In genomic region chr14:102320671-102321455, GRCh38 we compare ENCODE assay signal across 8 cellular contexts. TPM values are rescaled to one million over a fixed set of nuclear protein-coding genes. Genes with fewer than 3 reads are reported as not detected.
A peak's percentile ranks its signal among the peaks of the same experiment; 100 is the strongest.
DNase-seq lines count a peak whose midpoint lies in the region; ATAC-seq and TF ChIP-seq lines count a peak whose summit lies in the region.

No MANE protein-coding gene starts in this region.

- peak overlapping the region; percentile 84 for H3K4me3 ChIP-seq in HEK293 (ENCODE audit: low read depth, low read length)
- H3K4me3 ChIP-seq in right cardiac atrium (ENCODE audit: low read length): peak overlapping the region; percentile 82
- H3K4me3 ChIP-seq in spleen: peak overlapping the region in 6 of 8 donors; percentile 64 to 88 (median 74)

- H3K4me1 Mint-ChIP-seq in activated CD8-positive, alpha-beta T cell treated with anti-CD3 and anti-CD28 coated beads, Interleukin-2, amount 10 ng/mL, durations not matched to agents 7 days and 5 days (ENCODE audit: low read depth): peaks cover 48% of the 10 kb centered on the region

- WGBS in right cardiac atrium: 88% methylated on average over 17 of the region's 17 CpGs
- 92 to 94% (median 94%) methylated on average over 12 to 17 of the region's 17 CpGs for WGBS in spleen, 5 donors

- no peaks in the 10 kb centered on the region for H3K9me3 Mint-ChIP-seq in activated CD8-positive, alpha-beta T cell treated with anti-CD3 and anti-CD28 coated beads, Interleukin-2, amount 10 ng/mL, durations not matched to agents 7 days and 5 days (ENCODE audit: insufficient read depth)

- peaks cover 4% of the 10 kb centered on the region for H3K36me3 Mint-ChIP-seq in activated CD8-positive, alpha-beta T cell treated with anti-CD3 and anti-CD28 coated beads, Interleukin-2, amount 10 ng/mL, durations not matched to agents 7 days and 5 days (ENCODE audit: low read depth)

- no peaks in the 10 kb centered on the region for H3K27me3 Mint-ChIP-seq in activated CD8-positive, alpha-beta T cell treated with anti-CD3 and anti-CD28 coated beads, Interleukin-2, amount 10 ng/mL, durations not matched to agents 7 days and 5 days (ENCODE audit: low read depth)

- H3K9me3 ChIP-seq in HEK293 (ENCODE audit: control insufficient read depth, insufficient read depth, low read depth, low read length) (no peaks in the 10 kb centered on the region), right cardiac atrium (ENCODE audit: control insufficient read depth, low read length) (no peaks in the 10 kb centered on the region), spleen (no peaks in the 10 kb centered on the region)

- no peak for ATAC-seq in activated CD8-positive, alpha-beta T cell treated with anti-CD3 and anti-CD28 coated beads, Interleukin-2, amount 10 ng/mL, durations not matched to agents 7 days and 5 days
- ATAC-seq in right cardiac atrium (no peak), HG02840 (IDR thresholded peaks at IDR 0.05; ENCODE audit: low FRiP score, unreplicated experiment) (no peak)

- peak overlapping the region; percentile 90 for H3K27ac Mint-ChIP-seq in activated CD8-positive, alpha-beta T cell treated with anti-CD3 and anti-CD28 coated beads, Interleukin-2, amount 10 ng/mL, durations not matched to agents 7 days and 5 days

- TF ChIP-seq POLR2A in spleen (IDR thresholded peaks at IDR 0.05): no peak

- TF ChIP-seq CTCF in HEK293 (tag by site-specific recombination; IDR thresholded peaks at IDR 0.05): no peak
- no peak for TF ChIP-seq CTCF in spleen (IDR thresholded peaks at IDR 0.05 in 8 of 11, conservative IDR thresholded peaks at IDR 0.05 in 3 of 11)

- H3K27me3 ChIP-seq in right cardiac atrium (ENCODE audit: control insufficient read depth, insufficient read depth) (no peaks in the 10 kb centered on the region), spleen (replicated peaks in 1 of 7) (no peaks in the 10 kb centered on the region)

- H3K36me3 ChIP-seq in HEK293 (ENCODE audit: control insufficient read depth in 2 of 2, insufficient read depth in 1 of 2, low read length in 2 of 2) (peaks cover 0 to 18% of the 10 kb centered on the region in 2 experiments; a peak in 2 of 3 replicates), spleen (peaks cover 0 to 14% (median 4%) of the 10 kb centered on the region in 6 donors)

- intact Hi-C loops in right cardiac atrium (cut with DNase I) (no loop called here), spleen (cut with DNase I; ENCODE audit: low total_unique reads) (no loop called here)

- H3K27ac ChIP-seq in HEK293 (ENCODE audit: extremely low read depth, low read depth, low read length) (peak overlapping the region; percentile 87; the same call in 1 of the 2 replicates), right cardiac atrium (ENCODE audit: low read length) (peak overlapping the region; percentile 73), spleen (peak overlapping the region in 7 of 8 donors; percentile 92 to 98 (median 95))

- CTCF ChIA-PET in HEK293 (lab: Yijun Ruan, JAX): interaction anchor here (0.6 to 1.6 kb wide), 6 partner anchors 8 to 594 kb away, joined by 3 to 5 read pairs (median 3); no protein-coding TSS in a partner anchor
- CTCF ChIA-PET in activated CD8-positive, alpha-beta T cell treated with anti-CD3 and anti-CD28 coated beads, Interleukin-2, amount 10 ng/mL, durations not matched to agents 7 days and 5 days (lab: Charles Lee): interaction anchor here (0.6 to 1.5 kb wide), 4 partner anchors 10 to 373 kb away, joined by 3 to 8 read pairs (median 3); partner anchors contain the start of gene MOK

- no peak for DNase-seq in activated CD8-positive, alpha-beta T cell treated with anti-CD3 and anti-CD28 coated beads, Interleukin-2, amount 10 ng/mL, durations not matched to agents 7 days and 5 days
- DNase-seq in right cardiac atrium (peak in 1 of 3 donors; percentile 39), spleen (peak; percentile 71), T-helper 9 cell (no peak), HT-29 (ENCODE audit: low spot score) (no peak), OCI-M1 (lab: John Stamatoyannopoulos, UW) (no peak)

- peak overlapping the region; percentile 87 for H3K4me3 Mint-ChIP-seq in activated CD8-positive, alpha-beta T cell treated with anti-CD3 and anti-CD28 coated beads, Interleukin-2, amount 10 ng/mL, durations not matched to agents 7 days and 5 days

- POLR2A ChIA-PET in HEK293 (lab: Yijun Ruan, JAX): interaction anchor here (1.4 kb wide), 1 partner anchor 42 kb away, joined by 5 read pairs; the partner anchor contains the start of genes CINP and TECPR2
- POLR2A ChIA-PET in activated CD8-positive, alpha-beta T cell treated with anti-CD3 and anti-CD28 coated beads, Interleukin-2, amount 10 ng/mL, durations not matched to agents 7 days and 5 days (lab: Charles Lee): interaction anchor here (0.5 to 4.3 kb wide), 2 partner anchors 41 to 120 kb away, joined by 4 to 19 read pairs; partner anchors contain the start of genes CINP and TECPR2

- H3K4me1 ChIP-seq in HEK293 (ENCODE audit: control insufficient read depth, insufficient read depth, low read length) (peaks cover 11% of the 10 kb centered on the region), right cardiac atrium (ENCODE audit: control insufficient read depth, insufficient read depth, low read length) (peaks cover 4% of the 10 kb centered on the region), spleen (peaks cover 14 to 69% (median 47%) of the 10 kb centered on the region in 6 donors)

TF ChIP-seq in HEK293, 187 proteins besides CTCF, POLR2A, EP300 and RAD21 (continues in another document):
- TF ChIP-seq ZNF114 (tag by site-specific recombination; IDR thresholded peaks at IDR 0.05): no peak
- TF ChIP-seq ZNF549 (tag by site-specific recombination; IDR thresholded peaks at IDR 0.05): no peak
- TF ChIP-seq ZNF501 (tag by site-specific recombination; IDR thresholded peaks at IDR 0.05): no peak
- TF ChIP-seq ZFHX2 (tag by site-specific recombination; conservative IDR thresholded peaks at IDR 0.05): no peak
- no peak for TF ChIP-seq ZFP37 (tag by site-specific recombination; IDR thresholded peaks at IDR 0.05)
- no peak for TF ChIP-seq KLF10 (tag by site-specific recombination; IDR thresholded peaks at IDR 0.05)
- no peak for TF ChIP-seq GLIS2 (tag by site-specific recombination; IDR thresholded peaks at IDR 0.05)
- TF ChIP-seq ZNF112 (tag by site-specific recombination; IDR thresholded peaks at IDR 0.05): no peak
- no peak for TF ChIP-seq ZNF362 (tag by site-specific recombination; IDR thresholded peaks at IDR 0.05)
- no peak for TF ChIP-seq ZNF623 (tag by site-specific recombination; IDR thresholded peaks at IDR 0.05)
- TF ChIP-seq MZF1 (tag by site-specific recombination; IDR thresholded peaks at IDR 0.05; ENCODE audit: borderline replicate concordance): no peak
- no peak for TF ChIP-seq ZNF510 (tag by site-specific recombination; IDR thresholded peaks at IDR 0.05; ENCODE audit: insufficient replicate concordance)

RNA-seq across cellular contexts. Expression of gene ZNF839, which starts 1.3 kb away (rescaled TPM):
- total RNA-seq in activated CD8-positive, alpha-beta T cell treated with anti-CD3 and anti-CD28 coated beads, Interleukin-2, amount 10 ng/mL, durations not matched to agents 7 days and 5 days: 10 to 100 TPM; 18.1 to 18.4 TPM
- total RNA-seq in right cardiac atrium (10 to 100 TPM in 1 of 4 donors, 1 to 10 TPM in 3; 5.7 to 11.0 (median 7.0) TPM), spleen (10 to 100 TPM; 12.9 to 22.5 (median 17.2) TPM)
- polyA plus RNA-seq in right cardiac atrium (7.0 TPM), spleen (10 to 100 TPM; 10.3 to 28.5 (median 18.6) TPM)
- total RNA-seq in HT-29 (2014; rRNA removed; shearing (Covaris generic)): 2.7 and 4.0 TPM in 2 replicates

RNA-seq across cellular contexts. Expression of gene MOK, which starts 15.9 kb away (rescaled TPM):
- 1 to 10 TPM; 3.3 to 4.1 TPM for total RNA-seq in activated CD8-positive, alpha-beta T cell treated with anti-CD3 and anti-CD28 coated beads, Interleukin-2, amount 10 ng/mL, durations not matched to agents 7 days and 5 days
- 10 to 100 TPM; 11.4 to 18.4 (median 13.5) TPM for total RNA-seq in right cardiac atrium
- 13.9 TPM for polyA plus RNA-seq in right cardiac atrium
- 10 to 100 TPM in 4 of 7 donors, 1 to 10 TPM in 3; 4.7 to 12.2 (median 10.2) TPM for total RNA-seq in spleen
- 10 to 100 TPM in 1 of 3 donors, 1 to 10 TPM in 2; 4.1 to 11.7 (median 9.6) TPM for polyA plus RNA-seq in spleen
- total RNA-seq in HT-29 (2014; rRNA removed; shearing (Covaris generic)): 6.0 and 7.2 TPM in 2 replicates

RNA-seq across cellular contexts. Expression of gene CINP, which starts 41.8 kb away (rescaled TPM):
- total RNA-seq in activated CD8-positive, alpha-beta T cell treated with anti-CD3 and anti-CD28 coated beads, Interleukin-2, amount 10 ng/mL, durations not matched to agents 7 days and 5 days: 10 to 100 TPM; 31.1 to 33.4 TPM
- total RNA-seq in right cardiac atrium (10 to 100 TPM; 31.8 to 35.3 (median 33.5) TPM), spleen (10 to 100 TPM; 22.8 to 39.5 (median 29.3) TPM)
- polyA plus RNA-seq in right cardiac atrium (38.2 TPM), spleen (10 to 100 TPM; 23.9 to 35.2 (median 28.8) TPM)
- 25.2 and 27.7 TPM in 2 replicates for total RNA-seq in HT-29 (2014; rRNA removed; shearing (Covaris generic))

RNA-seq across cellular contexts. Expression of gene TECPR2, which starts 41.9 kb away (rescaled TPM):
- total RNA-seq in activated CD8-positive, alpha-beta T cell treated with anti-CD3 and anti-CD28 coated beads, Interleukin-2, amount 10 ng/mL, durations not matched to agents 7 days and 5 days: 1 to 10 TPM; 8.0 to 9.4 TPM
- total RNA-seq in right cardiac atrium: 10 to 100 TPM; 15.7 to 32.0 (median 24.3) TPM
- 10.1 TPM for polyA plus RNA-seq in right cardiac atrium
- total RNA-seq in spleen: 10 to 100 TPM; 23.7 to 46.6 (median 30.3) TPM
- polyA plus RNA-seq in spleen: 1 to 10 TPM; 1.1 to 5.0 (median 1.2) TPM
- 5.3 and 8.9 TPM in 2 replicates for total RNA-seq in HT-29 (2014; rRNA removed; shearing (Covaris generic))
